Comparison of ENCODE assay signal across 10 cellular contexts in genomic region chr19:44752123-44752815, GRCh38. TPM values are rescaled to one million over a fixed set of nuclear protein-coding genes. Genes with fewer than 3 reads are reported as not detected.
DNase-seq lines count a peak whose midpoint lies in the region; ATAC-seq, FAIRE-seq and TF ChIP-seq lines count a peak whose summit lies in the region.
"Had no signal": no experiment of that assay in that cellular context is flagged by ENCODE, and none has a peak within 500 bp of the region (broad histone marks: within the 10 kb centered on the region; RNA-seq: fewer than 3 reads in every experiment).

No MANE protein-coding gene starts in this region.

- 72% methylated on average over 8 of the region's 8 CpGs for WGBS in prostate gland

- peak overlapping the region; percentile 43 for H3K4me3 ChIP-seq in CD8-positive, alpha-beta memory T cell (ENCODE audit: low read length)
- H3K4me3 ChIP-seq in Peyer's patch, result peak overlapping the region in 3 of 4 donors; percentile 50 to 55 (median 51)
- no peak overlapping the region for H3K4me3 ChIP-seq in endothelial cell of umbilical vein (replicated peaks in 1 of 3; ENCODE audit: insufficient read depth in 1 of 3, low read depth in 1 of 3, low read length in 3 of 3)
- no peak overlapping the region for H3K4me3 ChIP-seq in prostate gland

- ATAC-seq in GM21723 (IDR thresholded peaks at IDR 0.05; ENCODE audit: unreplicated experiment), result no peak

- H3K9me3 Mint-ChIP-seq in CD8-positive, alpha-beta memory T cell, result peaks cover 0 to 2% (median 0%) of the 10 kb centered on the region in 5 donors

- peaks cover 0 to 62% (median 0%) of the 10 kb centered on the region in 3 donors for H3K36me3 Mint-ChIP-seq in CD8-positive, alpha-beta memory T cell

- dilution Hi-C loops in endothelial cell of umbilical vein (cut with MboI; ENCODE audit: extremely low pct_ligation_motif_present, low sequenced_read_pairs), result no loop called here

- no peaks in the 10 kb centered on the region for H3K9me1 ChIP-seq in endothelial cell of umbilical vein (replicated peaks; ENCODE audit: control insufficient read depth, extremely low read depth, insufficient read depth, low read length)

- H3K79me2 ChIP-seq in endothelial cell of umbilical vein (ENCODE audit: control insufficient read depth, insufficient read depth, low read length), result peaks cover 26% of the 10 kb centered on the region

- no peak overlapping the region for H3K9ac ChIP-seq in endothelial cell of umbilical vein (replicated peaks; ENCODE audit: extremely low read depth, insufficient read depth, low read length)

- peaks cover 59% of the 10 kb centered on the region for H3K4me1 ChIP-seq in CD8-positive, alpha-beta memory T cell (ENCODE audit: insufficient read depth, low read length)
- H3K4me1 ChIP-seq in Peyer's patch (peaks cover 15 to 64% (median 30%) of the 10 kb centered on the region in 4 donors), endothelial cell of umbilical vein (ENCODE audit: control insufficient read depth, extremely low read depth, insufficient read depth, low read length) (peaks cover 39% of the 10 kb centered on the region), prostate gland (replicated peaks) (peaks cover 48% of the 10 kb centered on the region)

- peak overlapping the region; percentile 96 to 99 (median 98) for H3K27ac Mint-ChIP-seq in CD8-positive, alpha-beta memory T cell

- no TSS peak for BruUV-seq in endothelial cell of umbilical vein (replicated peaks; lab: Mats Ljungman, UMichigan)

- POLR2A ChIA-PET in CD8-positive, alpha-beta memory T cell (lab: Charles Lee), result interaction anchor here (1.2 to 1.3 kb wide), 3 partner anchors 10 to 28 kb away, joined by 4 to 5 read pairs (median 4); no protein-coding TSS in a partner anchor
- POLR2A ChIA-PET in endothelial cell of umbilical vein (lab: Charles Lee), result interaction anchor here (0.9 kb wide), 1 partner anchor 28 kb away, joined by 3 read pairs; no protein-coding TSS in a partner anchor

- peak overlapping the region; percentile 89 to 98 (median 94) for H3K4me3 Mint-ChIP-seq in CD8-positive, alpha-beta memory T cell

- peaks cover 0 to 3% of the 10 kb centered on the region in 2 donors for H3K27me3 Mint-ChIP-seq in CD8-positive, alpha-beta memory T cell

- no peak for FAIRE-seq in endothelial cell of umbilical vein (lab: Jason Lieb, UNC)

- peak overlapping the region; percentile 18 for H3K27ac ChIP-seq in CD8-positive, alpha-beta memory T cell (ENCODE audit: low read depth, low read length)
- H3K27ac ChIP-seq in Peyer's patch (peak overlapping the region; percentile 80 to 95 (median 90)), endothelial cell of umbilical vein (ENCODE audit: insufficient read depth, low read depth, low read length) (peak overlapping the region; percentile 86), prostate gland (peak overlapping the region; percentile 88 to 96)

- TF ChIP-seq POLR2A in Peyer's patch (IDR thresholded peaks at IDR 0.05) (no peak), endothelial cell of umbilical vein (IDR thresholded peaks at IDR 0.05; ENCODE audit: low read depth, low read length) (no peak), prostate gland (IDR thresholded peaks at IDR 0.05) (no peak)

- no peaks in the 10 kb centered on the region for H4K20me1 ChIP-seq in endothelial cell of umbilical vein (replicated peaks; ENCODE audit: control insufficient read depth, extremely low read depth, insufficient read depth, low read length)

- H3K9me3 ChIP-seq in CD8-positive, alpha-beta memory T cell (ENCODE audit: low read length), result no peaks in the 10 kb centered on the region
- H3K9me3 ChIP-seq in Peyer's patch (no peaks in the 10 kb centered on the region), endothelial cell of umbilical vein (replicated peaks; ENCODE audit: control insufficient read depth, insufficient read depth, low read length) (no peaks in the 10 kb centered on the region), prostate gland (no peaks in the 10 kb centered on the region)

- H3K27me3 ChIP-seq in CD8-positive, alpha-beta memory T cell (ENCODE audit: insufficient read depth, low read length, poor library complexity, severe bottlenecking), result no peaks in the 10 kb centered on the region
- H3K27me3 ChIP-seq in Peyer's patch, result no peaks in the 10 kb centered on the region
- H3K27me3 ChIP-seq in endothelial cell of umbilical vein (ENCODE audit: control insufficient read depth in 2 of 2, insufficient read depth in 2 of 2, low read length in 2 of 2), result no peaks in the 10 kb centered on the region
- no peaks in the 10 kb centered on the region for H3K27me3 ChIP-seq in prostate gland (replicated peaks; ENCODE audit: insufficient read depth)

- intact Hi-C loops in endothelial cell of umbilical vein (cut with micrococcal nuclease), result loop anchor here (2.0 kb wide), 1 partner anchor 33 kb away; no protein-coding TSS in a partner anchor
- intact Hi-C loops in prostate gland (cut with DNase I), result no loop called here

- H3K4me1 Mint-ChIP-seq in CD8-positive, alpha-beta memory T cell, result peaks cover 59 to 80% (median 74%) of the 10 kb centered on the region in 3 donors

- peak in 1 of 5 donors; percentile 19 for DNase-seq in CD8-positive, alpha-beta memory T cell
- no peak for DNase-seq in Peyer's patch
- no peak for DNase-seq in endothelial cell of umbilical vein (ENCODE audit: low read depth, low spot score)
- DNase-seq in prostate gland (ENCODE audit: low spot score), result no peak
- DNase-seq in stimulated activated CD4-positive, alpha-beta T cell treated with anti-CD3 and anti-CD28 coated beads, Interleukin-15, amount 100 ng/mL, for 24 hours, result no peak
- no peak for DNase-seq in activated CD4-positive, CD25-positive, alpha-beta regulatory T cell treated with anti-CD3 and anti-CD28 coated beads, Interleukin-2, amount 50 U/mL, for 72 hours
- no peak for DNase-seq in NCI-H446 (lab: John Stamatoyannopoulos, UW)
- DNase-seq: activated gamma-delta T cell, HCEC 1CT had no signal

- TF ChIP-seq CTCF in Peyer's patch (IDR thresholded peaks at IDR 0.05) (no peak), endothelial cell of umbilical vein (IDR thresholded peaks at IDR 0.05; ENCODE audit: extremely low read depth in 1 of 2, insufficient read depth in 1 of 2, low read depth in 1 of 2, low read length in 2 of 2) (no peak), prostate gland (IDR thresholded peaks at IDR 0.05) (no peak)

- no peak overlapping the region for H2AFZ ChIP-seq in endothelial cell of umbilical vein (ENCODE audit: low read depth, low read length)

- no peak overlapping the region for H3K4me2 ChIP-seq in endothelial cell of umbilical vein (ENCODE audit: insufficient read depth, low read length)

- H3K36me3 ChIP-seq in CD8-positive, alpha-beta memory T cell (ENCODE audit: insufficient read depth, low read length), result no peaks in the 10 kb centered on the region
- H3K36me3 ChIP-seq in Peyer's patch, result peaks cover 0 to 35% (median 0%) of the 10 kb centered on the region in 3 donors
- peaks cover 0 to 12% of the 10 kb centered on the region in 2 experiments for H3K36me3 ChIP-seq in endothelial cell of umbilical vein (ENCODE audit: control insufficient read depth in 2 of 2, extremely low read depth in 1 of 2, insufficient read depth in 2 of 2, low read length in 2 of 2)
- H3K36me3 ChIP-seq in prostate gland, result no peaks in the 10 kb centered on the region

- CTCF ChIA-PET in CD8-positive, alpha-beta memory T cell (lab: Charles Lee), result interaction anchor here (1.1 to 5.5 kb wide), 3 partner anchors 15 to 28 kb away, joined by 3 to 32 read pairs (median 26); no protein-coding TSS in a partner anchor
- CTCF ChIA-PET in endothelial cell of umbilical vein (lab: Charles Lee), result interaction anchor here (1.0 to 4.9 kb wide), 5 partner anchors 13 to 182 kb away, joined by 3 to 71 read pairs (median 7); no protein-coding TSS in a partner anchor

RNA-seq across cellular contexts. Expression of gene BCL3, which starts 3.8 kb away (rescaled TPM):
- 10 to 100 TPM; 30.5 to 33.9 TPM for total RNA-seq in CD8-positive, alpha-beta memory T cell
- 9.8 TPM for polyA plus RNA-seq in CD8-positive, alpha-beta memory T cell
- 100 to 1,000 TPM in 3 of 4 donors, 10 to 100 TPM in 1; 45.4 to 136 (median 119) TPM for total RNA-seq in Peyer's patch
- 24.0 and 26.9 TPM in 2 replicates for total RNA-seq in endothelial cell of umbilical vein
- 11.0 and 15.3 TPM in 2 replicates for polyA plus RNA-seq in endothelial cell of umbilical vein
- polyA plus RNA-seq in endothelial cell of umbilical vein (2011; cell fraction: cytosol; rRNA removed), result 7.2 and 9.0 TPM in 2 replicates
- 9.7 and 11.6 TPM in 2 replicates for polyA plus RNA-seq in endothelial cell of umbilical vein (2011; cell fraction: nucleus; rRNA removed)
- polyA plus RNA-seq in endothelial cell of umbilical vein (2012), result 10.4 and 17.2 TPM in 2 replicates
- polyA minus RNA-seq in endothelial cell of umbilical vein, result 4.7 and 10.4 TPM in 2 replicates
- 17.0 TPM for polyA minus RNA-seq in endothelial cell of umbilical vein (2011; cell fraction: cytosol; rRNA and poly(A)+ RNA removed)
- 5.7 and 7.2 TPM in 2 replicates for polyA minus RNA-seq in endothelial cell of umbilical vein (2011; cell fraction: nucleus; rRNA and poly(A)+ RNA removed)
- total RNA-seq in prostate gland, result 10 to 100 TPM; 22.6 to 44.0 TPM

RNA-seq across cellular contexts. Expression of gene CBLC, which starts 25.4 kb away (rescaled TPM):
- total RNA-seq in CD8-positive, alpha-beta memory T cell, result not detected
- not detected for polyA plus RNA-seq in CD8-positive, alpha-beta memory T cell
- total RNA-seq in Peyer's patch (100 to 1,000 TPM in 3 of 4 donors, 10 to 100 TPM in 1; 84.2 to 197 (median 132) TPM), endothelial cell of umbilical vein (not detected in 2 replicates), prostate gland (10 to 100 TPM; 30.1 to 33.6 TPM)
- 0.04 and 0.08 TPM in 2 replicates for polyA plus RNA-seq in endothelial cell of umbilical vein
- not detected in 2 replicates for polyA plus RNA-seq in endothelial cell of umbilical vein (2011; cell fraction: cytosol; rRNA removed)
- polyA plus RNA-seq in endothelial cell of umbilical vein (2011; cell fraction: nucleus; rRNA removed), result 0.10 TPM in 1 of 2 replicates, not detected in the other
- not detected in 2 replicates for polyA plus RNA-seq in endothelial cell of umbilical vein (2012)
- polyA minus RNA-seq in endothelial cell of umbilical vein, result not detected in 2 replicates
- polyA minus RNA-seq in endothelial cell of umbilical vein (2011; cell fraction: cytosol; rRNA and poly(A)+ RNA removed), result not detected
- polyA minus RNA-seq in endothelial cell of umbilical vein (2011; cell fraction: nucleus; rRNA and poly(A)+ RNA removed), result not detected in 2 replicates

RNA-seq across cellular contexts. Expression of gene CEACAM16, which starts 53.3 kb away (rescaled TPM):
- total RNA-seq in CD8-positive, alpha-beta memory T cell, result not detected
- not detected for polyA plus RNA-seq in CD8-positive, alpha-beta memory T cell
- total RNA-seq in Peyer's patch (not detected), endothelial cell of umbilical vein (not detected in 2 replicates), prostate gland (not detected)
- not detected in 2 replicates for polyA plus RNA-seq in endothelial cell of umbilical vein
- not detected in 2 replicates for polyA plus RNA-seq in endothelial cell of umbilical vein (2011; cell fraction: cytosol; rRNA removed)
- polyA plus RNA-seq in endothelial cell of umbilical vein (2011; cell fraction: nucleus; rRNA removed), result not detected in 2 replicates
- not detected in 2 replicates for polyA plus RNA-seq in endothelial cell of umbilical vein (2012)
- not detected in 2 replicates for polyA minus RNA-seq in endothelial cell of umbilical vein
- polyA minus RNA-seq in endothelial cell of umbilical vein (2011; cell fraction: cytosol; rRNA and poly(A)+ RNA removed), result not detected
- not detected in 2 replicates for polyA minus RNA-seq in endothelial cell of umbilical vein (2011; cell fraction: nucleus; rRNA and poly(A)+ RNA removed)

RNA-seq across cellular contexts. Expression of gene BCAM, which starts 56.6 kb away (rescaled TPM):
- not detected for total RNA-seq in CD8-positive, alpha-beta memory T cell
- not detected for polyA plus RNA-seq in CD8-positive, alpha-beta memory T cell
- total RNA-seq in Peyer's patch (10 to 100 TPM; 32.2 to 40.2 (median 37.1) TPM), endothelial cell of umbilical vein (28.5 and 29.0 TPM in 2 replicates), prostate gland (100 to 1,000 TPM; 258 to 501 TPM)
- polyA plus RNA-seq in endothelial cell of umbilical vein, result 23.9 and 32.5 TPM in 2 replicates
- 10.3 and 16.7 TPM in 2 replicates for polyA plus RNA-seq in endothelial cell of umbilical vein (2011; cell fraction: cytosol; rRNA removed)
- 38.1 and 38.2 TPM in 2 replicates for polyA plus RNA-seq in endothelial cell of umbilical vein (2011; cell fraction: nucleus; rRNA removed)
- polyA plus RNA-seq in endothelial cell of umbilical vein (2012), result 15.7 and 30.3 TPM in 2 replicates
- 7.8 and 9.4 TPM in 2 replicates for polyA minus RNA-seq in endothelial cell of umbilical vein
- not detected for polyA minus RNA-seq in endothelial cell of umbilical vein (2011; cell fraction: cytosol; rRNA and poly(A)+ RNA removed)
- 5.0 and 12.7 TPM in 2 replicates for polyA minus RNA-seq in endothelial cell of umbilical vein (2011; cell fraction: nucleus; rRNA and poly(A)+ RNA removed)

Comparison
In these comparisons a context has a peak if more than half of its experiments do, and no peak if none do; other contexts are left out.
1. H3K27ac ChIP-seq: peak in every context shown above with its lines; median percentile 92 in prostate gland; 90 in Peyer's patch; 86 in endothelial cell of umbilical vein; 18 in CD8-positive, alpha-beta memory T cell.
2. H3K4me3 ChIP-seq: peak in CD8-positive, alpha-beta memory T cell (single experiment) and Peyer's patch (3 of 4); none in endothelial cell of umbilical vein (0 of 3) and prostate gland (0 of 2).
3. RNA of gene CBLC, which starts 25.4 kb away (total RNA-seq): 84.2 to 197 TPM in Peyer's patch and 30.1 to 33.6 TPM in prostate gland; not detected in CD8-positive, alpha-beta memory T cell and not detected in endothelial cell of umbilical vein; every median in the first group is over 10 times any median in the second.